Comparison of ENCODE assay signal across 1 cellular context in genomic region chr4:86935833-86936721, GRCh38.
A peak's percentile ranks its signal among the peaks of the same experiment; 100 is the strongest.
TF ChIP-seq lines count a peak whose summit lies in the region.

No MANE protein-coding gene starts in this region.

TF ChIP-seq in HepG2, 621 proteins besides CTCF, POLR2A, EP300 and RAD21 (continued from another document and continues in another):
- TF ChIP-seq ZNF574 (CRISPR knock-in tag; IDR thresholded peaks at IDR 0.05) (peak; percentile 42; the same call in 1 of the 2 replicates), ZNF160 (CRISPR knock-in tag; IDR thresholded peaks at IDR 0.05) (0 out of 2 replicates have a peak, but pooled peaks have one; percentile 33), ZNF121 (CRISPR knock-in tag; IDR thresholded peaks at IDR 0.05) (no peak), ESRRA (CRISPR knock-in tag; IDR thresholded peaks at IDR 0.05; ENCODE audit: low read depth) (peak; percentile 23; the same call in 1 of the 2 replicates), CEBPG (CRISPR knock-in tag; IDR thresholded peaks at IDR 0.05) (peak; percentile 11; the same call in 1 of the 2 replicates), MXI1 (IDR thresholded peaks at IDR 0.05; ENCODE audit: borderline replicate concordance, low read depth, low read length) (no peak), CREM (IDR thresholded peaks at IDR 0.05) (peak; percentile 53; the same call in 1 of the 2 replicates), CREM (CRISPR knock-in tag; IDR thresholded peaks at IDR 0.05) (no peak), ZNF484 (CRISPR knock-in tag; IDR thresholded peaks at IDR 0.05; ENCODE audit: borderline replicate concordance, low read depth) (no peak), SIX1 (CRISPR knock-in tag; IDR thresholded peaks at IDR 0.05; ENCODE audit: borderline replicate concordance) (0 out of 2 replicates have a peak, but pooled peaks have one; percentile 46), TIGD3 (CRISPR knock-in tag; IDR thresholded peaks at IDR 0.05; ENCODE audit: borderline replicate concordance) (0 out of 2 replicates have a peak, but pooled peaks have one; percentile 35), SRF (IDR thresholded peaks at IDR 0.05; ENCODE audit: low read depth, low read length) (no peak), LCORL (IDR thresholded peaks at IDR 0.05) (no peak), LCORL (CRISPR knock-in tag; IDR thresholded peaks at IDR 0.05) (peak; percentile 45; the same call in 1 of the 2 replicates), POLR2AphosphoS5 (IDR thresholded peaks at IDR 0.05; ENCODE audit: low read depth, low read length) (peak; percentile 41; the same call in 1 of the 2 replicates), ERF (CRISPR knock-in tag; IDR thresholded peaks at IDR 0.05) (peak; percentile 28; the same call in 1 of the 2 replicates), ZNF770 (CRISPR knock-in tag; IDR thresholded peaks at IDR 0.05) (0 out of 2 replicates have a peak, but pooled peaks have one; percentile 39), TBX2 (CRISPR knock-in tag; IDR thresholded peaks at IDR 0.05; ENCODE audit: borderline replicate concordance) (peak; percentile 77), ZNF329 (CRISPR knock-in tag; IDR thresholded peaks at IDR 0.05; ENCODE audit: low read depth) (0 out of 2 replicates have a peak, but pooled peaks have one; percentile 49), RORA (CRISPR knock-in tag; IDR thresholded peaks at IDR 0.05) (no peak), ELF4 (CRISPR knock-in tag; IDR thresholded peaks at IDR 0.05; ENCODE audit: borderline replicate concordance) (0 out of 2 replicates have a peak, but pooled peaks have one; percentile 44), HDAC1 (CRISPR knock-in tag; IDR thresholded peaks at IDR 0.05) (peak; percentile 77), PAXIP1 (CRISPR knock-in tag; conservative IDR thresholded peaks at IDR 0.05) (peak; percentile 88), ZNF558 (CRISPR knock-in tag; IDR thresholded peaks at IDR 0.05; ENCODE audit: borderline replicate concordance) (0 out of 2 replicates have a peak, but pooled peaks have one; percentile 7), ELF1 (CRISPR knock-in tag; IDR thresholded peaks at IDR 0.05) (0 out of 2 replicates have a peak, but pooled peaks have one; percentile 26), ZBTB3 (CRISPR knock-in tag; IDR thresholded peaks at IDR 0.05; ENCODE audit: borderline replicate concordance, low read depth) (peak; percentile 77), ZNF580 (CRISPR knock-in tag; IDR thresholded peaks at IDR 0.05; ENCODE audit: borderline replicate concordance, low read depth) (peak; percentile 18; the same call in 1 of the 2 replicates), DMAP1 (CRISPR knock-in tag; IDR thresholded peaks at IDR 0.05) (peak; percentile 64), DZIP1 (CRISPR knock-in tag; IDR thresholded peaks at IDR 0.05) (no peak), ZNF775 (CRISPR knock-in tag; IDR thresholded peaks at IDR 0.05; ENCODE audit: borderline replicate concordance) (no peak), JUND (CRISPR knock-in tag; IDR thresholded peaks at IDR 0.05) (peak; percentile 54; the same call in 1 of the 2 replicates), ZNF143 (CRISPR knock-in tag; IDR thresholded peaks at IDR 0.05) (peak; percentile 47; the same call in 1 of the 2 replicates), FOXK1 (CRISPR knock-in tag; IDR thresholded peaks at IDR 0.05; ENCODE audit: borderline replicate concordance, low read depth) (peak; percentile 57; the same call in 1 of the 2 replicates), IRF2 (CRISPR knock-in tag; IDR thresholded peaks at IDR 0.05) (0 out of 2 replicates have a peak, but pooled peaks have one; percentile 17), ZNF501 (CRISPR knock-in tag; IDR thresholded peaks at IDR 0.05) (peak; percentile 29; the same call in 1 of the 2 replicates), CEBPB (IDR thresholded peaks at IDR 0.05; ENCODE audit: borderline replicate concordance, low read depth, low read length) (peak; percentile 48; the same call in 1 of the 2 replicates), PHF8 (CRISPR knock-in tag; IDR thresholded peaks at IDR 0.05) (peak; percentile 20; the same call in 1 of the 2 replicates), ZNF264 (CRISPR knock-in tag; IDR thresholded peaks at IDR 0.05) (0 out of 2 replicates have a peak, but pooled peaks have one; percentile 29), CAMTA2 (CRISPR knock-in tag; IDR thresholded peaks at IDR 0.05; ENCODE audit: borderline replicate concordance) (no peak), ZBTB7B (CRISPR knock-in tag; IDR thresholded peaks at IDR 0.05) (0 out of 2 replicates have a peak, but pooled peaks have one; percentile 6), ETV5 (CRISPR knock-in tag; IDR thresholded peaks at IDR 0.05; ENCODE audit: borderline replicate concordance) (peak; percentile 75; the same call in 1 of the 2 replicates), CREB1 (IDR thresholded peaks at IDR 0.05) (no peak), CREB1 (CRISPR knock-in tag; IDR thresholded peaks at IDR 0.05) (peak; percentile 73)
- TF ChIP-seq, protein P1, sequence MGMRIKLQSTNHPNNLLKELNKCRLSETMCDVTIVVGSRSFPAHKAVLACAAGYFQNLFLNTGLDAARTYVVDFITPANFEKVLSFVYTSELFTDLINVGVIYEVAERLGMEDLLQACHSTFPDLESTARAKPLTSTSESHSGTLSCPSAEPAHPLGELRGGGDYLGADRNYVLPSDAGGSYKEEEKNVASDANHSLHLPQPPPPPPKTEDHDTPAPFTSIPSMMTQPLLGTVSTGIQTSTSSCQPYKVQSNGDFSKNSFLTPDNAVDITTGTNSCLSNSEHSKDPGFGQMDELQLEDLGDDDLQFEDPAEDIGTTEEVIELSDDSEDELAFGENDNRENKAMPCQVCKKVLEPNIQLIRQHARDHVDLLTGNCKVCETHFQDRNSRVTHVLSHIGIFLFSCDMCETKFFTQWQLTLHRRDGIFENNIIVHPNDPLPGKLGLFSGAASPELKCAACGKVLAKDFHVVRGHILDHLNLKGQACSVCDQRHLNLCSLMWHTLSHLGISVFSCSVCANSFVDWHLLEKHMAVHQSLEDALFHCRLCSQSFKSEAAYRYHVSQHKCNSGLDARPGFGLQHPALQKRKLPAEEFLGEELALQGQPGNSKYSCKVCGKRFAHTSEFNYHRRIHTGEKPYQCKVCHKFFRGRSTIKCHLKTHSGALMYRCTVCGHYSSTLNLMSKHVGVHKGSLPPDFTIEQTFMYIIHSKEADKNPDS (CRISPR knock-in tag; IDR thresholded peaks at IDR 0.05): 0 out of 2 replicates have a peak, but pooled peaks have one; percentile 35
- TF ChIP-seq, protein P2, sequence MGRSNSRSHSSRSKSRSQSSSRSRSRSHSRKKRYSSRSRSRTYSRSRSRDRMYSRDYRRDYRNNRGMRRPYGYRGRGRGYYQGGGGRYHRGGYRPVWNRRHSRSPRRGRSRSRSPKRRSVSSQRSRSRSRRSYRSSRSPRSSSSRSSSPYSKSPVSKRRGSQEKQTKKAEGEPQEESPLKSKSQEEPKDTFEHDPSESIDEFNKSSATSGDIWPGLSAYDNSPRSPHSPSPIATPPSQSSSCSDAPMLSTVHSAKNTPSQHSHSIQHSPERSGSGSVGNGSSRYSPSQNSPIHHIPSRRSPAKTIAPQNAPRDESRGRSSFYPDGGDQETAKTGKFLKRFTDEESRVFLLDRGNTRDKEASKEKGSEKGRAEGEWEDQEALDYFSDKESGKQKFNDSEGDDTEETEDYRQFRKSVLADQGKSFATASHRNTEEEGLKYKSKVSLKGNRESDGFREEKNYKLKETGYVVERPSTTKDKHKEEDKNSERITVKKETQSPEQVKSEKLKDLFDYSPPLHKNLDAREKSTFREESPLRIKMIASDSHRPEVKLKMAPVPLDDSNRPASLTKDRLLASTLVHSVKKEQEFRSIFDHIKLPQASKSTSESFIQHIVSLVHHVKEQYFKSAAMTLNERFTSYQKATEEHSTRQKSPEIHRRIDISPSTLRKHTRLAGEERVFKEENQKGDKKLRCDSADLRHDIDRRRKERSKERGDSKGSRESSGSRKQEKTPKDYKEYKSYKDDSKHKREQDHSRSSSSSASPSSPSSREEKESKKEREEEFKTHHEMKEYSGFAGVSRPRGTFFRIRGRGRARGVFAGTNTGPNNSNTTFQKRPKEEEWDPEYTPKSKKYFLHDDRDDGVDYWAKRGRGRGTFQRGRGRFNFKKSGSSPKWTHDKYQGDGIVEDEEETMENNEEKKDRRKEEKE (IDR thresholded peaks at IDR 0.05): no peak
